ENCODE assay signal across 8 cellular contexts in genomic region chr10:115129752-115130151, GRCh38. TPM values are rescaled to one million over a fixed set of nuclear protein-coding genes. Genes with fewer than 3 reads are reported as not detected.
DNase-seq lines count a peak whose midpoint lies in the region; ATAC-seq and TF ChIP-seq lines count a peak whose summit lies in the region.

No MANE protein-coding gene starts in this region.

- no peak overlapping the region for H2BK20ac ChIP-seq in H9 (ENCODE audit: low read depth, low read length, poor library complexity, severe bottlenecking)

- no peak overlapping the region for H3K4me2 ChIP-seq in H9 (ENCODE audit: insufficient read depth, insufficient read length, low read length)

- H2BK5ac ChIP-seq in H9 (ENCODE audit: insufficient read length, low read length), result no peak overlapping the region

- H3K9me3 Mint-ChIP-seq in H9, result peaks cover 2 to 4% of the 10 kb centered on the region in 2 experiments; a peak in 4 of 5 replicates

- H3K56ac ChIP-seq in H9 (ENCODE audit: insufficient read length, low read depth, low read length), result no peak overlapping the region

- H2BK15ac ChIP-seq in H9 (ENCODE audit: low read depth, low read length), result no peak overlapping the region

- H4K20me1 ChIP-seq in H9 (ENCODE audit: control insufficient read depth, insufficient read depth, insufficient read length), result no peaks in the 10 kb centered on the region

- H3K9ac ChIP-seq in H9 (ENCODE audit: extremely low read depth, insufficient read length, low read length), result no peak overlapping the region

- no peak overlapping the region for H3K4me3 Mint-ChIP-seq in H9

- no peaks in the 10 kb centered on the region for H3K79me1 ChIP-seq in H9 (ENCODE audit: insufficient read depth, low read depth, low read length, poor library complexity, severe bottlenecking)

- H3K36me3 ChIP-seq in RWPE2 (ENCODE audit: low read depth), result no peaks in the 10 kb centered on the region

- no peak overlapping the region for H3K4me3 ChIP-seq in RWPE2 (ENCODE audit: severe bottlenecking)

- H2AK5ac ChIP-seq in H9 (ENCODE audit: insufficient read length, low read length), result no peak overlapping the region

- DNase-seq in COLO829 (ENCODE audit: low spot score), result peak; percentile 4
- DNase-seq in H9, result no peak
- no peak for DNase-seq in RWPE2 (ENCODE audit: low spot score)
- DNase-seq in hepatic stellate cell (ENCODE audit: low spot score), result peak; percentile 1
- no peak for DNase-seq in mucosa of gallbladder (ENCODE audit: low spot score)
- no peak for DNase-seq in DMS79 (lab: John Stamatoyannopoulos, UW)
- DNase-seq in stimulated activated CD4-positive, alpha-beta T cell treated with anti-CD3 and anti-CD28 coated beads, Interleukin-1b, Interleukin-23, amount 100 ng/mL, for 48 hours, result no peak

- no peaks in the 10 kb centered on the region for H3K23me2 ChIP-seq in H9 (ENCODE audit: insufficient read length, low read depth, low read length, poor library complexity, severe bottlenecking)

- no peak overlapping the region for H3T11ph ChIP-seq in H9 (ENCODE audit: low read length)

- no peaks in the 10 kb centered on the region for H3K9me3 ChIP-seq in H9 (ENCODE audit: control insufficient read depth, low read depth, low read length)
- H3K9me3 ChIP-seq in RWPE2 (ENCODE audit: severe bottlenecking), result no peaks in the 10 kb centered on the region

- H3K27me3 Mint-ChIP-seq in H9 (ENCODE audit: low read depth), result no peaks in the 10 kb centered on the region

- H4K91ac ChIP-seq in H9 (ENCODE audit: insufficient read length, low read depth, low read length), result no peak overlapping the region

- H4K5ac ChIP-seq in H9 (ENCODE audit: insufficient read length, low read depth, low read length), result no peak overlapping the region

- H3K18ac ChIP-seq in H9 (ENCODE audit: insufficient read length, low read depth, low read length), result no peak overlapping the region

- H2BK120ac ChIP-seq in H9 (ENCODE audit: low read depth, low read length, poor library complexity, severe bottlenecking), result no peak overlapping the region

- no peaks in the 10 kb centered on the region for H3K27me3 ChIP-seq in H9 (ENCODE audit: insufficient read depth, low read length)
- H3K27me3 ChIP-seq in RWPE2 (ENCODE audit: insufficient read depth, poor library complexity, severe bottlenecking), result no peaks in the 10 kb centered on the region

- no peak overlapping the region for H2BK12ac ChIP-seq in H9 (ENCODE audit: insufficient read length, low read depth, low read length)

- ATAC-seq in RWPE2 (ENCODE audit: low read depth), result 0 out of 3 replicates have a peak, but pooled peaks have one; percentile 38
- ATAC-seq in HG02642 (IDR thresholded peaks at IDR 0.05; ENCODE audit: poor library complexity, unreplicated experiment), result no peak

- no peaks in the 10 kb centered on the region for H3K79me2 ChIP-seq in H9 (ENCODE audit: insufficient read depth, low read length)

- H3K27ac Mint-ChIP-seq in H9, result no peak overlapping the region

- H3K4ac ChIP-seq in H9 (ENCODE audit: low read depth, low read length), result no peak overlapping the region

- H3K27ac ChIP-seq in H9 (ENCODE audit: insufficient read length, low read depth, low read length), result no peak overlapping the region
- H3K27ac ChIP-seq in RWPE2 (ENCODE audit: poor library complexity, severe bottlenecking), result no peak overlapping the region

- no peak overlapping the region for H3K23ac ChIP-seq in H9 (ENCODE audit: insufficient read length, low read depth, low read length)

- H2AFZ ChIP-seq in H9 (ENCODE audit: low read length), result no peak overlapping the region

- H3K4me1 ChIP-seq in H9 (ENCODE audit: insufficient read depth, low read length) (no peaks in the 10 kb centered on the region), RWPE2 (ENCODE audit: insufficient read depth, poor library complexity, severe bottlenecking) (no peaks in the 10 kb centered on the region)

- peaks cover 0 to 13% (median 0%) of the 10 kb centered on the region in 3 experiments; a peak in 4 of 7 replicates for H3K36me3 Mint-ChIP-seq in H9 (ENCODE audit: insufficient read depth in 1 of 3, low read depth in 3 of 3)

- H3K4me1 Mint-ChIP-seq in H9, result no peaks in the 10 kb centered on the region

- peak; percentile 69 for TF ChIP-seq CTCF in H9 (conservative IDR thresholded peaks at IDR 0.05)
- TF ChIP-seq CTCF in RWPE2 (IDR thresholded peaks at IDR 0.05; ENCODE audit: poor library complexity, severe bottlenecking), result peak; percentile 56

- no peak overlapping the region for H4K8ac ChIP-seq in H9 (replicated peaks; ENCODE audit: insufficient read length, low read depth, low read length)

- H3K14ac ChIP-seq in H9 (ENCODE audit: insufficient read depth, low read length), result no peak overlapping the region

RNA-seq across cellular contexts. Expression of gene ATRNL1, which starts 36.6 kb away (rescaled TPM):
- total RNA-seq in H9 (2021) (9.2 and 9.3 TPM in 2 replicates), mucosa of gallbladder (2.7 TPM)

Comparison
In these comparisons a context has a peak if more than half of its experiments do, and no peak if none do; other contexts are left out.
1. DNase-seq: peak in COLO829 (single experiment) and hepatic stellate cell (single experiment); none in H9 (single experiment), RWPE2 (single experiment), mucosa of gallbladder (single experiment), DMS79 (single experiment) and stimulated activated CD4-positive, alpha-beta T cell treated with anti-CD3 and anti-CD28 coated beads, Interleukin-1b, Interleukin-23, amount 100 ng/mL, for 48 hours (single experiment).